Comparison of ENCODE assay signal across 9 cellular contexts in the genomic region with DNA sequence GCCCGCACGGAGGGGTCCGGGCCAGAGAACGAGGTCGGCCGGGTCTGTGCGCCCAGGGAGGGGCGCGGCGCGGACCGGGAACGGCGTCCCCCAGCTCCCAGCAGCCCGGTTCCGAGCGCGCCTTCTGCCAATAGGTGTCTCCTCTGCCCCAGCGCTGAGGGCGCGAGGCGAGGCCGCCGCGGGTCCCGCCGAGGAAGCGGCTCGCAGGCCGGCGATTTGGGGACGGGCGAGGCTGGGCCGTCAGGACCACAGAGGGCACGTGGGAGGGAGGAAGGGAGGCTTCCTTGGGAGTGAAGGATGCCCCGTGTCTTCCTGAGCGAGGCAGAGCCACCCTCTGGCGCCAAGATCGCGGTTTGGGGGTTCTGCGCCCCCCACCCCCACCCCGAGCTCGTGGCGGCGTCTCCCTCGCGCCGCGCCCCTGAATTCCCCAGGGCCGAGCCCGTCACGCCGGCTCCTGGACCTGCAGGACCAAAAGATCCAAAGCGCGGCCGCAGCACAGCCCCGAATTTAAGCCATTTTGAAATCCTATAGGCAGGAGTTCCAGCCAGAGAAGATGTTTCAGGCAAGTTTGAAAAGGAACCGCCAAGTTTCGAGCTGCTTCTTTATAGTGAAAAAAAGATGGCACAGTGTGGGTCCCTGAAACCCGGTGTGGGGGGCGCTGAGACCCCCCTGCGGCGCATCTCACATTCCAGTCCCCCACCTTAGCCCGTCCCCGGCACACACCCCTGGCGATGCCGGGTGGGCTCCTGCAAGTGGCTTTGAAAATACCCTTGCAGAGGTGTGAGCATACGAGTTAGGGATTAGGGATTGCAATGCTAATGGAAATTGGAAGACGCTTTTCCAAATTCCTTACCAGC. TPM values are rescaled to one million over a fixed set of nuclear protein-coding genes. Genes with fewer than 3 reads are reported as not detected.
DNase-seq lines count a peak whose midpoint lies in the region; ATAC-seq and TF ChIP-seq lines count a peak whose summit lies in the region.
"Had no signal": no experiment of that assay in that cellular context is flagged by ENCODE, and none has a peak within 500 bp of the region (broad histone marks: within the 10 kb centered on the region; RNA-seq: fewer than 3 reads in every experiment).

No MANE protein-coding gene starts in this region.

- H3K27me3 Mint-ChIP-seq in Calu3 (ENCODE audit: unreplicated experiment) (no peaks in the 10 kb centered on the region), T-cell (peaks cover 0 to 2% of the 10 kb centered on the region in 2 donors)

- H3K27ac ChIP-seq in HEK293 (ENCODE audit: extremely low read depth, low read depth, low read length) (peak overlapping the region; percentile 46; the same call in 1 of the 2 replicates), muscle layer of colon (ENCODE audit: low read depth, low read length) (peak overlapping the region; percentile 82), vagina (peak overlapping the region; percentile 87)
- H3K27ac ChIP-seq in effector memory CD4-positive, alpha-beta T cell (ENCODE audit: insufficient read depth, low read length, poor library complexity, severe bottlenecking) = peak overlapping the region; percentile 65

- H3K4me3 Mint-ChIP-seq in Calu3 (ENCODE audit: low read depth, unreplicated experiment) (peak overlapping the region; percentile 70), T-cell (peak overlapping the region; percentile 61 to 90 (median 71))

- peak; percentile 11 to 29 (median 24) for ATAC-seq in T-cell (replicated peaks in 1 of 4)
- no peak for ATAC-seq in HG02970 (IDR thresholded peaks at IDR 0.05; ENCODE audit: low FRiP score, unreplicated experiment)

- no peaks in the 10 kb centered on the region for H3K27me3 ChIP-seq in effector memory CD4-positive, alpha-beta T cell (replicated peaks; ENCODE audit: control insufficient read depth, insufficient read depth, low read length, poor library complexity, severe bottlenecking)
- H3K27me3 ChIP-seq in muscle layer of colon (ENCODE audit: control insufficient read depth in 1 of 2, insufficient read depth in 2 of 2, low read length in 2 of 2) (no peaks in the 10 kb centered on the region), vagina (no peaks in the 10 kb centered on the region)

- H3K27ac Mint-ChIP-seq in Calu3 (ENCODE audit: unreplicated experiment) (no peak overlapping the region), T-cell (no peak overlapping the region)

- H3K9me3 Mint-ChIP-seq in Calu3 (ENCODE audit: low read depth, unreplicated experiment) = no peaks in the 10 kb centered on the region
- H3K9me3 Mint-ChIP-seq in T-cell = no peaks in the 10 kb centered on the region

- no peaks in the 10 kb centered on the region for H3K4me1 Mint-ChIP-seq in Calu3 (ENCODE audit: low read depth, unreplicated experiment)
- peaks cover 40 to 46% (median 41%) of the 10 kb centered on the region in 3 donors for H3K4me1 Mint-ChIP-seq in T-cell

- H3K4me3 ChIP-seq in HEK293 (ENCODE audit: low read depth, low read length) (peak overlapping the region; percentile 48), muscle layer of colon (ENCODE audit: low read depth in 1 of 2, low read length in 2 of 2) (peak overlapping the region; percentile 55 to 64), vagina (peak overlapping the region; percentile 53 to 88)
- peak overlapping the region; percentile 74 for H3K4me3 ChIP-seq in effector memory CD4-positive, alpha-beta T cell (ENCODE audit: insufficient read depth, low read depth, low read length, poor library complexity, severe bottlenecking)

- POLR2A ChIA-PET in HEK293 (lab: Yijun Ruan, JAX) = no interaction called here
- POLR2A ChIA-PET in T-cell (lab: Charles Lee) = interaction anchor here in 1 of 2 donors (0.7 kb wide), 1 partner anchor 302 kb away, joined by 3 read pairs; no protein-coding TSS in a partner anchor

- intact Hi-C loops in Calu3 (cut with micrococcal nuclease; ENCODE audit: unreplicated experiment) (no loop called here), vagina (cut with DNase I) (loop anchor here (5.0 kb wide), 1 partner anchor 61 kb away; no protein-coding TSS in a partner anchor)

- TF ChIP-seq POLR2A in vagina (IDR thresholded peaks at IDR 0.05) = no peak

- BruUV-seq in Calu3 (replicated peaks; lab: Mats Ljungman, UMichigan) = no TSS peak

- TF ChIP-seq CTCF in Calu3 (IDR thresholded peaks at IDR 0.05; ENCODE audit: unreplicated experiment) = no peak
- TF ChIP-seq CTCF in HEK293 (tag by site-specific recombination; IDR thresholded peaks at IDR 0.05) = no peak; the same call in 1 of the 2 replicates
- no peak for TF ChIP-seq CTCF in vagina (IDR thresholded peaks at IDR 0.05)

- H3K4me1 ChIP-seq in HEK293 (ENCODE audit: control insufficient read depth, insufficient read depth, low read length) (peaks cover 6% of the 10 kb centered on the region; the same call in 1 of the 2 replicates), muscle layer of colon (ENCODE audit: insufficient read depth, low read length) (peaks cover 22% of the 10 kb centered on the region), vagina (peaks cover 38% of the 10 kb centered on the region)
- H3K4me1 ChIP-seq in effector memory CD4-positive, alpha-beta T cell (ENCODE audit: control insufficient read depth, insufficient read depth, low read length, poor library complexity, severe bottlenecking) = peaks cover 38% of the 10 kb centered on the region

- no peaks in the 10 kb centered on the region for H3K9me3 ChIP-seq in HEK293 (ENCODE audit: control insufficient read depth, insufficient read depth, low read depth, low read length)
- H3K9me3 ChIP-seq in effector memory CD4-positive, alpha-beta T cell (ENCODE audit: control insufficient read depth, low read length) = no peaks in the 10 kb centered on the region
- no peaks in the 10 kb centered on the region for H3K9me3 ChIP-seq in muscle layer of colon (ENCODE audit: low read length)
- no peaks in the 10 kb centered on the region for H3K9me3 ChIP-seq in vagina

- peak; percentile 50 for DNase-seq in Calu3
- DNase-seq in T-cell = peak in 7 of 34 experiments; percentile 23 to 59 (median 46)
- DNase-seq in effector memory CD4-positive, alpha-beta T cell = no peak
- no peak for DNase-seq in vagina (ENCODE audit: extremely low spot score in 2 of 2)
- no peak for DNase-seq in NCI-H2029 treated with DMSO at 0.1 percent for 48 hours (lab: John Stamatoyannopoulos, UW)

- H3K9ac ChIP-seq in muscle layer of colon (ENCODE audit: low read length) = peak overlapping the region; percentile 39

- H3K36me3 ChIP-seq in HEK293 (ENCODE audit: control insufficient read depth in 2 of 2, insufficient read depth in 1 of 2, low read length in 2 of 2) = no peaks in the 10 kb centered on the region
- no peaks in the 10 kb centered on the region for H3K36me3 ChIP-seq in effector memory CD4-positive, alpha-beta T cell (ENCODE audit: control insufficient read depth, insufficient read depth, low read length)
- no peaks in the 10 kb centered on the region for H3K36me3 ChIP-seq in muscle layer of colon (ENCODE audit: insufficient read depth, low read length)
- no peaks in the 10 kb centered on the region for H3K36me3 ChIP-seq in vagina

- CTCF ChIA-PET in Calu3 (lab: Charles Lee) = no interaction called here
- CTCF ChIA-PET in HEK293 (lab: Yijun Ruan, JAX) = interaction anchor here (0.6 to 0.7 kb wide), 4 partner anchors 13 to 133 kb away, joined by 3 read pairs; no protein-coding TSS in a partner anchor
- CTCF ChIA-PET in T-cell (lab: Charles Lee) = interaction anchor here in 1 of 2 donors (0.7 to 1.2 kb wide), 2 partner anchors 9 to 127 kb away, joined by 3 read pairs; no protein-coding TSS in a partner anchor

- H3K36me3 Mint-ChIP-seq in Calu3 (ENCODE audit: insufficient read depth, unreplicated experiment) (peaks cover 15% of the 10 kb centered on the region), T-cell (no peaks in the 10 kb centered on the region)

TF ChIP-seq in HEK293, 187 proteins besides CTCF, POLR2A, EP300 and RAD21 (continues in another document):
- TF ChIP-seq ZNF140 (tag by site-specific recombination; IDR thresholded peaks at IDR 0.05) (no peak), ZFP3 (tag by site-specific recombination; IDR thresholded peaks at IDR 0.05; ENCODE audit: low read depth) (no peak), ZNF398 (tag by site-specific recombination; IDR thresholded peaks at IDR 0.05) (no peak), YY1 (tag by site-specific recombination; IDR thresholded peaks at IDR 0.05) (no peak)
- TF ChIP-seq, protein P1, sequence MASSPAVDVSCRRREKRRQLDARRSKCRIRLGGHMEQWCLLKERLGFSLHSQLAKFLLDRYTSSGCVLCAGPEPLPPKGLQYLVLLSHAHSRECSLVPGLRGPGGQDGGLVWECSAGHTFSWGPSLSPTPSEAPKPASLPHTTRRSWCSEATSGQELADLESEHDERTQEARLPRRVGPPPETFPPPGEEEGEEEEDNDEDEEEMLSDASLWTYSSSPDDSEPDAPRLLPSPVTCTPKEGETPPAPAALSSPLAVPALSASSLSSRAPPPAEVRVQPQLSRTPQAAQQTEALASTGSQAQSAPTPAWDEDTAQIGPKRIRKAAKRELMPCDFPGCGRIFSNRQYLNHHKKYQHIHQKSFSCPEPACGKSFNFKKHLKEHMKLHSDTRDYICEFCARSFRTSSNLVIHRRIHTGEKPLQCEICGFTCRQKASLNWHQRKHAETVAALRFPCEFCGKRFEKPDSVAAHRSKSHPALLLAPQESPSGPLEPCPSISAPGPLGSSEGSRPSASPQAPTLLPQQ (tag by site-specific recombination; IDR thresholded peaks at IDR 0.05) = no peak

RNA-seq across cellular contexts. Expression of gene NFATC1, which starts 0.9 kb away (rescaled TPM):
- total RNA-seq in Calu3 (2022) (2.8 and 5.9 TPM in 2 replicates), T-cell (100 to 1,000 TPM in 1 of 5 donors, 10 to 100 TPM in 4; 58.1 to 108 (median 66.0) TPM), vagina (21.9 TPM)
- total RNA-seq: RPMI7951 had no signal
